11 cellular contexts compared by ENCODE assay signal in the genomic region with DNA sequence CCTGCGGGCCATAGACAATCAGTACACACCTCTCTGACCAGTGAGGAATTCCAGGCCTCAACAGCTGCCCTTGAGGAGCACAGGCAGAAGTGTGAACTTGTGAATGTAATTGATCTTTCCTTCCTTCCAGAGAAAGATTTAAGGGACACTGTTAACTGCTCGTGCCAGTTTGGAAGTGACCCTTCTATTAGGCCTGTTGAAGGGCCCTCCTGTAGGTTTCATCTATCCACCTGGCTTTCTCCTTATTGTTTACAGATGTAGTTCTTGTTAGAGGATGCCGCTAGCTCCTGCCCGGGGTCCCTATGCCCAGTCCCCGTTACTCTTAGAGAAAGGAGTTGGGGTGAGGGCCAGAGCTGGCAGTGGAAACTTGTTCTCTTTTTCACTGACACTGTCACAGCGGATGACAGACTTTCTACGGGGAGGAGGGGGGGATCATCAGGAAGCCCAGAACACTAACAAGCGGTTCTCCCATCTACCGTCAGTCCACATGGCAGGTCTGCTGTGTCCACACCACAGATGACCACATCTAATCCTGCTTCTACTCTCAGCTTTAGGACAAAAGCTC. TPM values are rescaled to one million over a fixed set of nuclear protein-coding genes. Genes with fewer than 3 reads are reported as not detected.
A peak's percentile ranks its signal among the peaks of the same experiment; 100 is the strongest.
DNase-seq lines count a peak whose midpoint lies in the region; ATAC-seq and TF ChIP-seq lines count a peak whose summit lies in the region.
"Had no signal": no experiment of that assay in that cellular context is flagged by ENCODE, and none has a peak within 500 bp of the region (broad histone marks: within the 10 kb centered on the region; RNA-seq: fewer than 3 reads in every experiment).

No MANE protein-coding gene starts in this region.

- WGBS in esophagus muscularis mucosa = 71% methylated on average over 8 of the region's 9 CpGs
- WGBS in smooth muscle cell (ENCODE audit: low lambda C conversion rate) = 86% methylated on average over 9 of the region's 9 CpGs

- no peak for TF ChIP-seq POLR2A in esophagus muscularis mucosa (IDR thresholded peaks at IDR 0.05; ENCODE audit: low read depth)

- H3K9me3 ChIP-seq in SU-DHL-6 (ENCODE audit: insufficient read depth, low read length) = no peaks in the 10 kb centered on the region
- H3K9me3 ChIP-seq in esophagus muscularis mucosa = no peaks in the 10 kb centered on the region
- H3K9me3 ChIP-seq in smooth muscle cell (replicated peaks; ENCODE audit: low read depth) = no peaks in the 10 kb centered on the region
- H3K9me3 ChIP-seq: SK-N-SH had no signal

- H3K9me2 ChIP-seq in SU-DHL-6 (replicated peaks; ENCODE audit: insufficient read depth, low read length) = no peaks in the 10 kb centered on the region
- H3K9me2 ChIP-seq: SK-N-SH had no signal

- H3K9ac ChIP-seq in SU-DHL-6 (ENCODE audit: low read length) (no peak overlapping the region), smooth muscle cell (ENCODE audit: low read depth) (no peak overlapping the region)
- H3K9ac ChIP-seq: SK-N-SH had no signal

- H3K4me1 ChIP-seq in esophagus muscularis mucosa (peaks cover 54 to 81% (median 73%) of the 10 kb centered on the region in 4 donors), smooth muscle cell (ENCODE audit: low read depth) (peaks cover 15% of the 10 kb centered on the region)

- H3K36me3 ChIP-seq in SU-DHL-6 (ENCODE audit: low read length) (peaks cover 3% of the 10 kb centered on the region; the same call in 1 of the 2 replicates), esophagus muscularis mucosa (peaks cover 12 to 87% (median 79%) of the 10 kb centered on the region in 4 donors), smooth muscle cell (ENCODE audit: low read depth) (no peaks in the 10 kb centered on the region)

- intact Hi-C loops in esophagus muscularis mucosa (cut with DNase I) = no loop called here

- no peak for TF ChIP-seq CTCF in SU-DHL-6 (IDR thresholded peaks at IDR 0.05; ENCODE audit: insufficient read depth, low read length, poor library complexity, severe bottlenecking)
- no peak for TF ChIP-seq CTCF in esophagus muscularis mucosa (IDR thresholded peaks at IDR 0.05)
- TF ChIP-seq CTCF in smooth muscle cell (IDR thresholded peaks at IDR 0.05; ENCODE audit: borderline replicate concordance, insufficient read depth, poor library complexity, severe bottlenecking) = no peak

- H3K27ac ChIP-seq in SU-DHL-6 (ENCODE audit: low read depth, low read length) (peak overlapping the region; percentile 46), esophagus muscularis mucosa (replicated peaks in 1 of 4) (peak overlapping the region in 3 of 4 donors; percentile 5 to 70 (median 7)), smooth muscle cell (ENCODE audit: low read depth) (peak overlapping the region; percentile 24)

- peak; percentile 54 for DNase-seq in activated CD8-positive, alpha-beta memory T cell treated with anti-CD3 and anti-CD28 coated beads for 24 hours
- no peak for DNase-seq in activated CD8-positive, alpha-beta memory T cell treated with anti-CD3 and anti-CD28 coated beads, Interleukin-2, amount 50 U/mL, for 4 hours
- DNase-seq in esophagus muscularis mucosa (ENCODE audit: extremely low spot score) = peak; percentile 72
- DNase-seq in smooth muscle cell (lab: John Stamatoyannopoulos, UW; ENCODE audit: unreplicated experiment) = no peak
- DNase-seq in GM03348 (ENCODE audit: low spot score) = no peak
- DNase-seq in NCI-H526 treated with DMSO at 0.1 percent for 48 hours (lab: John Stamatoyannopoulos, UW) = no peak
- DNase-seq: NCI-H226, retina, SK-N-SH had no signal

- peaks cover 38% of the 10 kb centered on the region for H3F3A ChIP-seq in SU-DHL-6 (ENCODE audit: insufficient read depth)
- peaks cover 49% of the 10 kb centered on the region for H3F3A ChIP-seq in smooth muscle cell (ENCODE audit: low read depth)

- H3K79me2 ChIP-seq in SU-DHL-6 (ENCODE audit: insufficient read depth, low read length) (peaks cover 9% of the 10 kb centered on the region; the same call in 1 of the 2 replicates), smooth muscle cell (ENCODE audit: low read depth) (peaks cover 1% of the 10 kb centered on the region)

- no peak overlapping the region for H2AFZ ChIP-seq in SU-DHL-6 (ENCODE audit: low read depth, low read length, severe bottlenecking)
- no peak overlapping the region for H2AFZ ChIP-seq in smooth muscle cell (ENCODE audit: low read depth)

- no peak for ATAC-seq in HG02588 (IDR thresholded peaks at IDR 0.05; ENCODE audit: unreplicated experiment)

- no peak for TF ChIP-seq EP300 in esophagus muscularis mucosa (IDR thresholded peaks at IDR 0.05)

- H4K20me1 ChIP-seq in SU-DHL-6 (ENCODE audit: low read depth, low read length) = no peaks in the 10 kb centered on the region; the same call in 1 of the 2 replicates
- peaks cover 70% of the 10 kb centered on the region for H4K20me1 ChIP-seq in smooth muscle cell (ENCODE audit: low read depth)

- H3K4me3 ChIP-seq in SU-DHL-6 (ENCODE audit: insufficient read depth, low read length, poor library complexity, severe bottlenecking) (no peak overlapping the region), esophagus muscularis mucosa (no peak overlapping the region), smooth muscle cell (no peak overlapping the region)

- H3K27me3 ChIP-seq in SU-DHL-6 (ENCODE audit: low read length) = no peaks in the 10 kb centered on the region
- H3K27me3 ChIP-seq in esophagus muscularis mucosa = no peaks in the 10 kb centered on the region
- H3K27me3 ChIP-seq in smooth muscle cell (ENCODE audit: low read depth) = no peaks in the 10 kb centered on the region

- H3K4me2 ChIP-seq in SU-DHL-6 (ENCODE audit: low read depth, low read length, poor library complexity, severe bottlenecking) = peak overlapping the region; percentile 3
- no peak overlapping the region for H3K4me2 ChIP-seq in smooth muscle cell
- H3K4me2 ChIP-seq: SK-N-SH had no signal

RNA-seq across cellular contexts. Expression of gene SH2B3, which starts 42.6 kb away (rescaled TPM):
- total RNA-seq in esophagus muscularis mucosa = 10 to 100 TPM; 24.9 to 49.4 (median 41.8) TPM
- total RNA-seq in smooth muscle cell = 5.2 and 6.1 TPM in 2 replicates
- 3.7 and 4.7 TPM in 2 replicates for polyA plus RNA-seq in smooth muscle cell

Comparison
In these comparisons a context has a peak if more than half of its experiments do, and no peak if none do; other contexts are left out.
1. DNase-seq: peak in activated CD8-positive, alpha-beta memory T cell treated with anti-CD3 and anti-CD28 coated beads for 24 hours (single experiment) and esophagus muscularis mucosa (single experiment); none in activated CD8-positive, alpha-beta memory T cell treated with anti-CD3 and anti-CD28 coated beads, Interleukin-2, amount 50 U/mL, for 4 hours (single experiment), smooth muscle cell (single experiment), GM03348 (single experiment) and NCI-H526 treated with DMSO at 0.1 percent for 48 hours (single experiment).
2. Peak in every context shown above with its lines, with median percentiles within 50 percentile points of each other: H3K27ac ChIP-seq.